In genomic region chr22:48673806-48674500, GRCh38 we compare ENCODE assay signal across 35 cellular contexts.
"Had no signal": no experiment of that assay in that cellular context is flagged by ENCODE, and none has a peak within 500 bp of the region (broad histone marks: within the 10 kb centered on the region; RNA-seq: fewer than 3 reads in every experiment).

No MANE protein-coding gene starts in this region.

- ATAC-seq: activated naive CD4-positive, alpha-beta T cell treated with anti-CD3 and anti-CD28 coated beads, Interleukin-2, amount 50 U/mL, for 72 hours; activated T-cell treated with anti-CD3 and anti-CD28 coated beads, Interleukin-2, amount 50 U/mL, for 4 hours; body of pancreas; Panc1 had no signal

- H3K27me3 Mint-ChIP-seq: activated B cell treated with CpG ODN at 0.5 μM for 24 hours; activated CD4-positive, alpha-beta memory T cell treated with anti-CD3 and anti-CD28 coated beads for 36 hours had no signal

- H3K9me3 ChIP-seq: MG63 had no signal

- FAIRE-seq: astrocyte had no signal

- H3K36me3 Mint-ChIP-seq: activated CD4-positive, alpha-beta memory T cell treated with anti-CD3 and anti-CD28 coated beads for 36 hours had no signal

- H3K4me1 Mint-ChIP-seq: activated B cell treated with CpG ODN at 0.5 μM for 24 hours had no signal

- H3K36me3 ChIP-seq: adrenal gland, breast epithelium, MG63 had no signal

- H3K27ac ChIP-seq: adrenal gland, body of pancreas, breast epithelium, VCaP had no signal

- H3K4me3 ChIP-seq: adrenal gland, body of pancreas, breast epithelium, MG63 had no signal

- H3K4me3 Mint-ChIP-seq: activated B cell treated with CpG ODN at 0.5 μM for 24 hours; activated CD4-positive, alpha-beta memory T cell treated with anti-CD3 and anti-CD28 coated beads for 36 hours; activated naive CD4-positive, alpha-beta T cell treated with anti-CD3 and anti-CD28 coated beads for 36 hours; activated T-cell treated with anti-CD3 and anti-CD28 coated beads, Interleukin-2, amount 50 U/mL, for 4 hours; activated T-helper 1 cell treated with anti-CD3 and anti-CD28 coated beads, Interleukin-12 subunit alpha, Interleukin-12 subunit beta, Interleukin-2, Interleukin-4 antibody, amounts not matched to agents 30 ng/mL and 10 ng/mL and 1 ng/mL, durations not matched to agents 14 hours and 24 hours and 36 hours had no signal

- DNase-seq: activated B cell treated with CpG ODN at 0.5 μM for 24 hours; activated CD4-positive, alpha-beta memory T cell treated with anti-CD3 and anti-CD28 coated beads for 36 hours; activated CD4-positive, alpha-beta T cell treated with anti-CD3 and anti-CD28 coated beads for 4 hours; activated CD4-positive, alpha-beta T cell treated with anti-CD3 and anti-CD28 coated beads, Interleukin-2, amount 50 U/mL, for 1 hour; activated CD4-positive, CD25-positive, alpha-beta regulatory T cell treated with anti-CD3 and anti-CD28 coated beads, Interleukin-2, amount 50 U/mL, for 72 hours; activated CD8-positive, alpha-beta memory T cell treated with anti-CD3 and anti-CD28 coated beads, Interleukin-2, amount 50 U/mL, for 4 hours; activated gamma-delta T cell treated with Interleukin-2 at 50 U/mL for 16 hours; activated naive CD4-positive, alpha-beta T cell treated with anti-CD3 and anti-CD28 coated beads for 36 hours; activated T-cell treated with anti-CD3 and anti-CD28 coated beads for 4 hours; activated T-cell treated with anti-CD3 and anti-CD28 coated beads, Interleukin-2, amount 50 U/mL, for 4 hours; adrenal gland; Kasumi-1; KG1; MG63; NCI-H1048; NCI-H1105 treated with DMSO at 0.1 percent for 48 hours; NCI-H1436; NCI-H1694; NCI-H1930; NCI-H2081 treated with DMSO at 0.1 percent for 48 hours; NCI-H226; NCI-H446 treated with DMSO at 0.1 percent for 48 hours; NCI-H524 treated with DMSO at 0.1 percent for 48 hours; RPMI8226; SW 1271; T-helper 1 cell; T-helper 2 cell; T-helper 9 cell had no signal

- H3K27me3 ChIP-seq: adrenal gland, body of pancreas, breast epithelium, MG63 had no signal

- H3K27ac Mint-ChIP-seq: activated B cell treated with CpG ODN at 0.5 μM for 24 hours; activated CD4-positive, alpha-beta memory T cell treated with anti-CD3 and anti-CD28 coated beads for 36 hours; activated naive CD4-positive, alpha-beta T cell treated with anti-CD3 and anti-CD28 coated beads for 36 hours; activated naive CD4-positive, alpha-beta T cell treated with anti-CD3 and anti-CD28 coated beads, Interleukin-2, amount 50 U/mL, for 72 hours; activated T-helper 1 cell treated with anti-CD3 and anti-CD28 coated beads, Interleukin-12 subunit alpha, Interleukin-12 subunit beta, Interleukin-2, Interleukin-4 antibody, amounts not matched to agents 30 ng/mL and 10 ng/mL and 1 ng/mL, durations not matched to agents 14 hours and 24 hours and 36 hours had no signal

- H3K4me1 ChIP-seq: adrenal gland, body of pancreas, breast epithelium had no signal
